Comparison of ENCODE assay signal across 1 cellular context in genomic region chr1:153122831-153123421, GRCh38.
TF ChIP-seq lines count a peak whose summit lies in the region.

No MANE protein-coding gene starts in this region.

TF ChIP-seq in GM23338, 12 proteins besides CTCF, POLR2A, EP300 and RAD21 (continued from another document):
- peak; percentile 47; the same call in 1 of the 2 replicates for TF ChIP-seq ZNF462 (CRISPR knock-in tag; IDR thresholded peaks at IDR 0.05)
- TF ChIP-seq EZH2 (IDR thresholded peaks at IDR 0.05; ENCODE audit: low read depth, unreplicated experiment): no peak
- peak; percentile 18; the same call in 1 of the 2 replicates for TF ChIP-seq ETS1 (IDR thresholded peaks at IDR 0.05)
- TF ChIP-seq REST (IDR thresholded peaks at IDR 0.05; ENCODE audit: unreplicated experiment): no peak
